Comparison of ENCODE assay signal across 5 cellular contexts in genomic region chr7:73297235-73297634, GRCh38. TPM values are rescaled to one million over a fixed set of nuclear protein-coding genes. Genes with fewer than 3 reads are reported as not detected.
"Had no signal": no experiment of that assay in that cellular context is flagged by ENCODE, and none has a peak within 500 bp of the region (broad histone marks: within the 10 kb centered on the region; RNA-seq: fewer than 3 reads in every experiment).

No MANE protein-coding gene starts in this region.

RNA-seq across cellular contexts. Expression of gene TRIM50, which starts 30.6 kb away (rescaled TPM):
- total RNA-seq: M059J, RPMI7951, SJCRH30, SK-MEL-5 had no signal

RNA-seq across cellular contexts. Expression of gene FKBP6, which starts 30.7 kb away (rescaled TPM):
- total RNA-seq: M059J, Right ventricle myocardium inferior, RPMI7951, SJCRH30, SK-MEL-5 had no signal
